1 cellular context compared by ENCODE assay signal in the genomic region with DNA sequence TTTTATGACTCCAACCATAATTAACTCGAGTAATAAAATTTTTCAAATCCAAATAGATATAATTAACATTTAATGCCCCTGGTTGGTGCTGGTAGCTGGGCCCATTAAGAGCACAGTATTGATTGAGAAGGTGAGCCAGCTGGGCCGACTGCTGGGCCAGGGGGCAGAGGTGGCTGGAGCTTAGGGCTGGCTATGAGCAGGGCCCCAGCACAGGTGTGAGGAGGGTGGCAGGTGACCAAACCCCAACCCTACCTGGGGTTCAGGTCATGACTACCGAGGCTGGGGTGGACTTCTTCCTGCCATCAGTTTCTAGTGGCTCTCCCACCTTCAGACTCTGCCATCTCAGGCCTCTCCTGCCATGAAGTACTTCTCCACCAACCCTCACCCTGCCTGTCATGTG.
TF ChIP-seq lines count a peak whose summit lies in the region.

No MANE protein-coding gene starts in this region.

TF ChIP-seq in IMR-90, 13 proteins besides CTCF, POLR2A, EP300 and RAD21:
- TF ChIP-seq, protein P1, sequence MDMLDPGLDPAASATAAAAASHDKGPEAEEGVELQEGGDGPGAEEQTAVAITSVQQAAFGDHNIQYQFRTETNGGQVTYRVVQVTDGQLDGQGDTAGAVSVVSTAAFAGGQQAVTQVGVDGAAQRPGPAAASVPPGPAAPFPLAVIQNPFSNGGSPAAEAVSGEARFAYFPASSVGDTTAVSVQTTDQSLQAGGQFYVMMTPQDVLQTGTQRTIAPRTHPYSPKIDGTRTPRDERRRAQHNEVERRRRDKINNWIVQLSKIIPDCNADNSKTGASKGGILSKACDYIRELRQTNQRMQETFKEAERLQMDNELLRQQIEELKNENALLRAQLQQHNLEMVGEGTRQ (IDR thresholded peaks at IDR 0.05; ENCODE audit: low read depth, low read length) = no peak
- TF ChIP-seq CEBPB (IDR thresholded peaks at IDR 0.05; ENCODE audit: low read depth, low read length) (no peak), RCOR1 (IDR thresholded peaks at IDR 0.05; ENCODE audit: insufficient replicate concordance, low read length) (no peak)
